In the genomic region with DNA sequence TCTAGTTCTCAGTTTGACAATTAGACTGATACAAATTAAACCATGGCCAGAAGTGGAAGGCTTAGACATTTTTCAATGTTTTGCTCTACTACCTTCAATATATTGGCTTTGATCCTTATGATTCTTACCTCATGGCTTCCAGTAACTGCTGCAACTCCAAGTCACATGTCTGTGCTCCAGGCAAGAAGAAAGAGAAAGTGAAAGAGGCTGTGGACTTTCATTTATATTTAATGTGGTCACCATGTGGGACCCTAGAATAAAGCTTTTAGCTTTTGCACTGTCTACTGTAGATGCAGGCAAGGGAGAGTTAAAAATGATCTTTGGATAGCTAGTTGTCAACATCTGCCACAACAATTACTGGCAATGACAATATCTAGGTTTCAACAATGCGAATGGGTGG, we compare ENCODE assay signal across 1 cellular context.
TF ChIP-seq lines count a peak whose summit lies in the region.

No MANE protein-coding gene starts in this region.

TF ChIP-seq in endothelial cell of umbilical vein, 7 proteins besides CTCF, POLR2A, EP300 and RAD21:
- TF ChIP-seq MYC (IDR thresholded peaks at IDR 0.05; ENCODE audit: low read depth, low read length), result no peak
- TF ChIP-seq POLR2AphosphoS5 (IDR thresholded peaks at IDR 0.05; ENCODE audit: insufficient read depth, low read depth, low read length), result no peak
- TF ChIP-seq GATA2 (IDR thresholded peaks at IDR 0.05; ENCODE audit: insufficient read depth, insufficient read length, low read depth, low read length), result no peak
- no peak for TF ChIP-seq FOS (IDR thresholded peaks at IDR 0.05; ENCODE audit: borderline replicate concordance, insufficient read depth, low read length)
- TF ChIP-seq JUN (IDR thresholded peaks at IDR 0.05; ENCODE audit: borderline replicate concordance, insufficient read depth, insufficient read length, low read depth), result no peak
- TF ChIP-seq EZH2 (IDR thresholded peaks at IDR 0.05; ENCODE audit: borderline replicate concordance, low read depth, low read length, severe bottlenecking), result no peak
- TF ChIP-seq, protein P1, sequence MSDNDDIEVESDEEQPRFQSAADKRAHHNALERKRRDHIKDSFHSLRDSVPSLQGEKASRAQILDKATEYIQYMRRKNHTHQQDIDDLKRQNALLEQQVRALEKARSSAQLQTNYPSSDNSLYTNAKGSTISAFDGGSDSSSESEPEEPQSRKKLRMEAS (IDR thresholded peaks at IDR 0.05; ENCODE audit: insufficient read depth, insufficient read length), result no peak
